ENCODE assay signal across 23 cellular contexts in genomic region chr7:41803569-41803968, GRCh38.
"Had no signal": no experiment of that assay in that cellular context is flagged by ENCODE, and none has a peak within 500 bp of the region (broad histone marks: within the 10 kb centered on the region; RNA-seq: fewer than 3 reads in every experiment).

No MANE protein-coding gene starts in this region.

- H3K27ac Mint-ChIP-seq: dendritic cell treated with granulocyte-macrophage colony-stimulating factor and Interleukin-4, amounts not matched to agents 40 ng/mL and 50 ng/mL, for 4 days; effector memory CD8-positive, alpha-beta T cell; endodermal cell had no signal

- H3K4me3 ChIP-seq: colonic mucosa, esophagus squamous epithelium, gastrocnemius medialis, heart right ventricle, left lung, lower lobe of right lung had no signal

- H3K4me3 Mint-ChIP-seq: dendritic cell treated with granulocyte-macrophage colony-stimulating factor and Interleukin-4, amounts not matched to agents 40 ng/mL and 50 ng/mL, for 4 days; effector memory CD8-positive, alpha-beta T cell; endodermal cell had no signal

- ATAC-seq: effector memory CD8-positive, alpha-beta T cell; esophagus mucosa; gastrocnemius medialis; heart right ventricle; left cardiac atrium; left lung; left ventricle myocardium superior; lower lobe of right lung had no signal

- DNase-seq: colonic mucosa; cortex of kidney; effector CD8-positive, alpha-beta T cell; effector memory CD8-positive, alpha-beta T cell; endodermal cell; erythroblast; esophagus squamous epithelium; foreskin fibroblast; foreskin melanocyte; gastrocnemius medialis; glutamatergic neuron; head of caudate nucleus; heart right ventricle; hippocampal formation; left cardiac atrium; left lung; left ventricle myocardium superior; lower lobe of right lung; mesendoderm; midbrain had no signal

- H3K27me3 ChIP-seq: colonic mucosa, esophagus squamous epithelium, gastrocnemius medialis, heart right ventricle, left lung had no signal

- H3K4me1 Mint-ChIP-seq: endodermal cell had no signal

- H3K27me3 Mint-ChIP-seq: effector memory CD8-positive, alpha-beta T cell had no signal

- H3K9me3 Mint-ChIP-seq: dendritic cell treated with granulocyte-macrophage colony-stimulating factor and Interleukin-4, amounts not matched to agents 40 ng/mL and 50 ng/mL, for 4 days; effector memory CD8-positive, alpha-beta T cell; endodermal cell had no signal

- H3K4me1 ChIP-seq: colonic mucosa, esophagus squamous epithelium, gastrocnemius medialis, heart right ventricle, left lung, lower lobe of right lung had no signal

- H3K36me3 ChIP-seq: colonic mucosa, esophagus squamous epithelium, gastrocnemius medialis, heart right ventricle, left lung, lower lobe of right lung had no signal

- H3K9me3 ChIP-seq: colonic mucosa, esophagus squamous epithelium, gastrocnemius medialis, left lung, lower lobe of right lung had no signal

- H3K27ac ChIP-seq: colonic mucosa, epithelial cell of prostate, esophagus squamous epithelium, gastrocnemius medialis, heart right ventricle, left lung, lower lobe of right lung had no signal
